18 cellular contexts compared by ENCODE assay signal in genomic region chr6:71333700-71334099, GRCh38. TPM values are rescaled to one million over a fixed set of nuclear protein-coding genes. Genes with fewer than 3 reads are reported as not detected.
DNase-seq lines count a peak whose midpoint lies in the region; ATAC-seq, FAIRE-seq and TF ChIP-seq lines count a peak whose summit lies in the region.
"Had no signal": no experiment of that assay in that cellular context is flagged by ENCODE, and none has a peak within 500 bp of the region (broad histone marks: within the 10 kb centered on the region; RNA-seq: fewer than 3 reads in every experiment).

No MANE protein-coding gene starts in this region.

- H4K20me1 ChIP-seq in endothelial cell of umbilical vein (replicated peaks; ENCODE audit: control insufficient read depth, extremely low read depth, insufficient read depth, low read length): no peaks in the 10 kb centered on the region

- POLR2A ChIA-PET in endothelial cell of umbilical vein (lab: Charles Lee): no interaction called here
- POLR2A ChIA-PET in CD8-positive, alpha-beta memory T cell (lab: Charles Lee): no interaction called here

- H3K79me2 ChIP-seq in endothelial cell of umbilical vein (ENCODE audit: control insufficient read depth, insufficient read depth, low read length): no peaks in the 10 kb centered on the region

- no peak overlapping the region for H3K4me3 ChIP-seq in endothelial cell of umbilical vein (replicated peaks in 1 of 3; ENCODE audit: insufficient read depth in 1 of 3, low read depth in 1 of 3, low read length in 3 of 3)
- H3K4me3 ChIP-seq in CD8-positive, alpha-beta memory T cell (ENCODE audit: low read length): no peak overlapping the region
- H3K4me3 ChIP-seq: thyroid gland had no signal

- peak; percentile 32 for DNase-seq in COLO829 (ENCODE audit: low spot score)
- DNase-seq in NCI-H460 (ENCODE audit: extremely low read depth, low read depth): peak; percentile 40
- peak; percentile 30 for DNase-seq in endothelial cell of umbilical vein (ENCODE audit: low read depth, low spot score)
- DNase-seq in osteocyte (ENCODE audit: extremely low spot score, unreplicated experiment): no peak
- no peak for DNase-seq in mesenteric fat pad (ENCODE audit: low spot score)
- DNase-seq in CD8-positive, alpha-beta memory T cell: no peak
- DNase-seq: activated T-cell treated with anti-CD3 and anti-CD28 coated beads, Interleukin-2, amount 50 U/mL, for 48 hours; DMS 273 treated with DMSO at 0.1 percent for 48 hours; H7; NCI-H1417; NK-92 treated with Interleukin-12 subunit alpha and Interleukin-12 subunit beta, amount 100 ng/mL, for 24 hours; stimulated activated CD4-positive, alpha-beta T cell treated with anti-CD3 and anti-CD28 coated beads, Interleukin-4, amount 100 ng/mL, for 4 hours; thyroid gland had no signal

- TF ChIP-seq POLR2A in endothelial cell of umbilical vein (IDR thresholded peaks at IDR 0.05; ENCODE audit: low read depth, low read length): no peak

- peaks cover 17% of the 10 kb centered on the region for H3K9me3 Mint-ChIP-seq in osteocyte (ENCODE audit: unreplicated experiment)
- H3K9me3 Mint-ChIP-seq in CD8-positive, alpha-beta memory T cell: no peaks in the 10 kb centered on the region
- H3K9me3 Mint-ChIP-seq: dendritic cell treated with granulocyte-macrophage colony-stimulating factor and Interleukin-4, amounts not matched to agents 40 ng/mL and 50 ng/mL, for 4 days had no signal

- no peaks in the 10 kb centered on the region for H3K9me1 ChIP-seq in endothelial cell of umbilical vein (replicated peaks; ENCODE audit: control insufficient read depth, extremely low read depth, insufficient read depth, low read length)

- no peaks in the 10 kb centered on the region for H3K27me3 Mint-ChIP-seq in osteocyte (ENCODE audit: unreplicated experiment)
- H3K27me3 Mint-ChIP-seq in CD8-positive, alpha-beta memory T cell: peaks cover 2 to 4% of the 10 kb centered on the region in 2 donors
- H3K27me3 Mint-ChIP-seq: dendritic cell treated with granulocyte-macrophage colony-stimulating factor and Interleukin-4, amounts not matched to agents 40 ng/mL and 50 ng/mL, for 4 days had no signal

- no peaks in the 10 kb centered on the region for H3K9me3 ChIP-seq in endothelial cell of umbilical vein (replicated peaks; ENCODE audit: control insufficient read depth, insufficient read depth, low read length)
- no peaks in the 10 kb centered on the region for H3K9me3 ChIP-seq in CD8-positive, alpha-beta memory T cell (ENCODE audit: low read length)
- H3K9me3 ChIP-seq: thyroid gland had no signal

- H3K4me2 ChIP-seq in endothelial cell of umbilical vein (ENCODE audit: insufficient read depth, low read length): no peak overlapping the region

- dilution Hi-C loops in endothelial cell of umbilical vein (cut with MboI; ENCODE audit: extremely low pct_ligation_motif_present, low sequenced_read_pairs): no loop called here

- H3K27me3 ChIP-seq in endothelial cell of umbilical vein (ENCODE audit: control insufficient read depth in 2 of 2, insufficient read depth in 2 of 2, low read length in 2 of 2): no peaks in the 10 kb centered on the region
- H3K27me3 ChIP-seq in CD8-positive, alpha-beta memory T cell (ENCODE audit: insufficient read depth, low read length, poor library complexity, severe bottlenecking): no peaks in the 10 kb centered on the region
- H3K27me3 ChIP-seq: thyroid gland had no signal

- H3K4me3 Mint-ChIP-seq in osteocyte (ENCODE audit: unreplicated experiment): no peak overlapping the region
- H3K4me3 Mint-ChIP-seq in CD8-positive, alpha-beta memory T cell: no peak overlapping the region
- H3K4me3 Mint-ChIP-seq: dendritic cell treated with granulocyte-macrophage colony-stimulating factor and Interleukin-4, amounts not matched to agents 40 ng/mL and 50 ng/mL, for 4 days; neural crest cell had no signal

- no peak for FAIRE-seq in endothelial cell of umbilical vein (lab: Jason Lieb, UNC)
- FAIRE-seq: TTC549 had no signal

- no TSS peak for BruUV-seq in endothelial cell of umbilical vein (replicated peaks; lab: Mats Ljungman, UMichigan)

- peaks cover 34% of the 10 kb centered on the region for H3K4me1 Mint-ChIP-seq in osteocyte (ENCODE audit: unreplicated experiment)
- no peaks in the 10 kb centered on the region for H3K4me1 Mint-ChIP-seq in CD8-positive, alpha-beta memory T cell

- peaks cover 6% of the 10 kb centered on the region for H3K36me3 Mint-ChIP-seq in osteocyte (ENCODE audit: unreplicated experiment)
- H3K36me3 Mint-ChIP-seq in CD8-positive, alpha-beta memory T cell: no peaks in the 10 kb centered on the region

- no peak overlapping the region for H3K9ac ChIP-seq in endothelial cell of umbilical vein (replicated peaks; ENCODE audit: extremely low read depth, insufficient read depth, low read length)

- H3K36me3 ChIP-seq in endothelial cell of umbilical vein (ENCODE audit: control insufficient read depth in 2 of 2, extremely low read depth in 1 of 2, insufficient read depth in 2 of 2, low read length in 2 of 2): no peaks in the 10 kb centered on the region
- H3K36me3 ChIP-seq in CD8-positive, alpha-beta memory T cell (ENCODE audit: insufficient read depth, low read length): no peaks in the 10 kb centered on the region
- H3K36me3 ChIP-seq: thyroid gland had no signal

- no peak overlapping the region for H2AFZ ChIP-seq in endothelial cell of umbilical vein (ENCODE audit: low read depth, low read length)

- intact Hi-C loops in endothelial cell of umbilical vein (cut with micrococcal nuclease): no loop called here

- ATAC-seq in HG02852 (IDR thresholded peaks at IDR 0.05; ENCODE audit: unreplicated experiment) (no peak), HG03097 (IDR thresholded peaks at IDR 0.05; ENCODE audit: low FRiP score, unreplicated experiment) (no peak)

- H3K27ac ChIP-seq in endothelial cell of umbilical vein (ENCODE audit: insufficient read depth, low read depth, low read length): no peak overlapping the region
- no peak overlapping the region for H3K27ac ChIP-seq in CD8-positive, alpha-beta memory T cell (ENCODE audit: low read depth, low read length)
- H3K27ac ChIP-seq: thyroid gland had no signal

- H3K27ac Mint-ChIP-seq in osteocyte (ENCODE audit: unreplicated experiment): peak overlapping the region; percentile 61
- H3K27ac Mint-ChIP-seq in CD8-positive, alpha-beta memory T cell: no peak overlapping the region
- H3K27ac Mint-ChIP-seq: dendritic cell treated with granulocyte-macrophage colony-stimulating factor and Interleukin-4, amounts not matched to agents 40 ng/mL and 50 ng/mL, for 4 days had no signal

- TF ChIP-seq CTCF in endothelial cell of umbilical vein (IDR thresholded peaks at IDR 0.05; ENCODE audit: extremely low read depth in 1 of 2, insufficient read depth in 1 of 2, low read depth in 1 of 2, low read length in 2 of 2) (no peak), osteocyte (IDR thresholded peaks at IDR 0.05) (no peak)

- H3K4me1 ChIP-seq in endothelial cell of umbilical vein (ENCODE audit: control insufficient read depth, extremely low read depth, insufficient read depth, low read length): peaks cover 2% of the 10 kb centered on the region
- no peaks in the 10 kb centered on the region for H3K4me1 ChIP-seq in CD8-positive, alpha-beta memory T cell (ENCODE audit: insufficient read depth, low read length)
- H3K4me1 ChIP-seq: thyroid gland had no signal

- CTCF ChIA-PET in endothelial cell of umbilical vein (lab: Charles Lee): interaction anchor here (1.1 to 1.6 kb wide), 3 partner anchors 17 to 177 kb away, joined by 3 to 4 read pairs (median 3); no protein-coding TSS in a partner anchor
- CTCF ChIA-PET in CD8-positive, alpha-beta memory T cell (lab: Charles Lee): no interaction called here

TF ChIP-seq in endothelial cell of umbilical vein, 7 proteins besides CTCF, POLR2A, EP300 and RAD21:
- TF ChIP-seq GATA2 (IDR thresholded peaks at IDR 0.05; ENCODE audit: insufficient read depth, insufficient read length, low read depth, low read length) (peak; percentile 10), JUN (IDR thresholded peaks at IDR 0.05; ENCODE audit: borderline replicate concordance, insufficient read depth, insufficient read length, low read depth) (no peak), FOS (IDR thresholded peaks at IDR 0.05; ENCODE audit: borderline replicate concordance, insufficient read depth, low read length) (peak; percentile 78), MYC (IDR thresholded peaks at IDR 0.05; ENCODE audit: low read depth, low read length) (no peak), EZH2 (IDR thresholded peaks at IDR 0.05; ENCODE audit: borderline replicate concordance, low read depth, low read length, severe bottlenecking) (no peak)
- TF ChIP-seq, protein P1, sequence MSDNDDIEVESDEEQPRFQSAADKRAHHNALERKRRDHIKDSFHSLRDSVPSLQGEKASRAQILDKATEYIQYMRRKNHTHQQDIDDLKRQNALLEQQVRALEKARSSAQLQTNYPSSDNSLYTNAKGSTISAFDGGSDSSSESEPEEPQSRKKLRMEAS (IDR thresholded peaks at IDR 0.05; ENCODE audit: insufficient read depth, insufficient read length): no peak

RNA-seq across cellular contexts. Expression of gene OGFRL1, which starts 45.1 kb away (rescaled TPM):
- 33.2 and 33.4 TPM in 2 replicates for total RNA-seq in NCI-H460 (2014; rRNA removed; shearing (Covaris generic))
- 16.0 and 25.9 TPM in 2 replicates for polyA plus RNA-seq in NCI-H460 (2014; cell fraction: nucleus; rRNA removed)
- total RNA-seq in endothelial cell of umbilical vein (19.4 and 21.1 TPM in 2 replicates), osteocyte (11.9 and 12.6 TPM in 2 replicates), mesenteric fat pad (40.5 TPM)
- polyA plus RNA-seq in endothelial cell of umbilical vein: 2.8 and 3.4 TPM in 2 replicates
- polyA plus RNA-seq in endothelial cell of umbilical vein (2011; cell fraction: cytosol; rRNA removed): 4.1 and 4.5 TPM in 2 replicates
- 3.6 and 5.6 TPM in 2 replicates for polyA plus RNA-seq in endothelial cell of umbilical vein (2011; cell fraction: nucleus; rRNA removed)
- 7.0 and 12.3 TPM in 2 replicates for polyA plus RNA-seq in endothelial cell of umbilical vein (2012)
- 6.4 and 7.2 TPM in 2 replicates for polyA minus RNA-seq in endothelial cell of umbilical vein
- polyA minus RNA-seq in endothelial cell of umbilical vein (2011; cell fraction: cytosol; rRNA and poly(A)+ RNA removed): 7.0 TPM
- 6.5 and 10.6 TPM in 2 replicates for polyA minus RNA-seq in endothelial cell of umbilical vein (2011; cell fraction: nucleus; rRNA and poly(A)+ RNA removed)
- total RNA-seq in CD8-positive, alpha-beta memory T cell: 1 to 10 TPM; 5.5 to 5.6 TPM
- 4.1 TPM for polyA plus RNA-seq in CD8-positive, alpha-beta memory T cell

Comparison
In these comparisons a context has a peak if more than half of its experiments do, and no peak if none do; other contexts are left out.
1. DNase-seq: peak in COLO829 (single experiment), NCI-H460 (single experiment) and endothelial cell of umbilical vein (single experiment); none in osteocyte (single experiment), mesenteric fat pad (single experiment) and CD8-positive, alpha-beta memory T cell (0 of 5).